16 cellular contexts compared by ENCODE assay signal in genomic region chr3:52350436-52350835, GRCh38.
"Had no signal": no experiment of that assay in that cellular context is flagged by ENCODE, and none has a peak within 500 bp of the region (broad histone marks: within the 10 kb centered on the region; RNA-seq: fewer than 3 reads in every experiment).

No MANE protein-coding gene starts in this region.

- DNase-seq: activated B cell treated with CpG ODN at 0.5 μM for 24 hours; activated CD4-positive, alpha-beta T cell treated with anti-CD3 and anti-CD28 coated beads, Interleukin-2, amount 50 U/mL, for 1 hour; activated naive CD4-positive, alpha-beta T cell treated with anti-CD3 and anti-CD28 coated beads, Interleukin-2, amount 50 U/mL, for 16 hours; activated T-cell treated with anti-CD3 and anti-CD28 coated beads, Interleukin-2, amount 50 U/mL, for 1 hour; dermis blood vessel endothelial cell; hypothalamus; mammary epithelial cell; natural killer cell; nucleus accumbens; stimulated activated CD4-positive, alpha-beta T cell treated with anti-CD3 and anti-CD28 coated beads, Interleukin-1b, Interleukin-23, amount 100 ng/mL, for 48 hours; upper lobe of right lung had no signal

- ATAC-seq: body of pancreas; gastroesophageal sphincter; natural killer cell; psoas muscle; right lobe of liver; stimulated activated memory B cell treated with anti-CD40 and anti-IgM and Interleukin-4, amounts not matched to agents 10 μg/mL and 1 μg/mL and 100 μg/mL, for 72 hours; upper lobe of right lung had no signal

- H3K4me3 ChIP-seq: body of pancreas, gastroesophageal sphincter, psoas muscle, right lobe of liver, upper lobe of right lung had no signal

- H3K27ac ChIP-seq: body of pancreas, gastroesophageal sphincter, psoas muscle, right lobe of liver, upper lobe of right lung had no signal

- H3K4me1 ChIP-seq: right lobe of liver, upper lobe of right lung had no signal

- H3K27me3 ChIP-seq: body of pancreas, gastroesophageal sphincter, right lobe of liver, upper lobe of right lung had no signal

- H3K9me3 ChIP-seq: body of pancreas, gastroesophageal sphincter, psoas muscle, right lobe of liver, upper lobe of right lung had no signal
